In genomic region chr7:139993592-139993991, GRCh38 we compare ENCODE assay signal across 20 cellular contexts.
A peak's percentile ranks its signal among the peaks of the same experiment; 100 is the strongest.
DNase-seq lines count a peak whose midpoint lies in the region; ATAC-seq, FAIRE-seq and TF ChIP-seq lines count a peak whose summit lies in the region.
"Had no signal": no experiment of that assay in that cellular context is flagged by ENCODE, and none has a peak within 500 bp of the region (broad histone marks: within the 10 kb centered on the region; RNA-seq: fewer than 3 reads in every experiment).

No MANE protein-coding gene starts in this region.

- no peak for FAIRE-seq in HepG2 (lab: Jason Lieb, UNC)
- no peak for FAIRE-seq in H54 (lab: Jason Lieb, UNC)
- FAIRE-seq: A549, D721Med, G401.6, GM12891, GM19239 had no signal

- H4K5ac ChIP-seq in H9 (ENCODE audit: insufficient read length, low read depth, low read length) = no peak overlapping the region

- in situ Hi-C loops in HepG2 (cut with HindIII; ENCODE audit: extremely low pct_ligation_motif_present, low pct_unique_long_range_greater_than_20kb) = no loop called here

- H2BK5ac ChIP-seq in mesenchymal stem cell (ENCODE audit: low read depth, low read length, poor library complexity, severe bottlenecking) (no peak overlapping the region), H9 (ENCODE audit: insufficient read length, low read length) (no peak overlapping the region)

- no peaks in the 10 kb centered on the region for H3K79me1 ChIP-seq in mesenchymal stem cell (replicated peaks; ENCODE audit: low read length, poor library complexity, severe bottlenecking)
- no peaks in the 10 kb centered on the region for H3K79me1 ChIP-seq in H9 (ENCODE audit: insufficient read depth, low read depth, low read length, poor library complexity, severe bottlenecking)

- H3K27ac ChIP-seq in HepG2 (ENCODE audit: extremely low read length, insufficient read depth, low read length) (no peak overlapping the region), right lobe of liver (no peak overlapping the region), cingulate gyrus (ENCODE audit: low read depth, low read length) (peak overlapping the region; percentile 5), mesenchymal stem cell (ENCODE audit: low read length, poor library complexity, severe bottlenecking) (no peak overlapping the region), H9 (ENCODE audit: insufficient read length, low read depth, low read length) (no peak overlapping the region)
- H3K27ac ChIP-seq: 22Rv1, A549, C4-2B had no signal

- H3K4ac ChIP-seq in mesenchymal stem cell (ENCODE audit: low read depth in 1 of 2, low read length in 2 of 2) (peak overlapping the region in 1 of 2 experiments; percentile 3), H9 (ENCODE audit: low read depth, low read length) (no peak overlapping the region)

- no peak for ATAC-seq in HepG2
- ATAC-seq in right lobe of liver = no peak
- no peak for ATAC-seq in HG03439 (IDR thresholded peaks at IDR 0.05; ENCODE audit: unreplicated experiment)
- ATAC-seq: A549, HCT116 had no signal

- no peak overlapping the region for H4K8ac ChIP-seq in mesenchymal stem cell (ENCODE audit: low read length)
- H4K8ac ChIP-seq in H9 (replicated peaks; ENCODE audit: insufficient read length, low read depth, low read length) = no peak overlapping the region

- no peaks in the 10 kb centered on the region for H3K9me3 ChIP-seq in HepG2 (ENCODE audit: low read length)
- no peaks in the 10 kb centered on the region for H3K9me3 ChIP-seq in right lobe of liver
- no peaks in the 10 kb centered on the region for H3K9me3 ChIP-seq in mesenchymal stem cell (ENCODE audit: control insufficient read depth, low read length)
- no peaks in the 10 kb centered on the region for H3K9me3 ChIP-seq in H9 (ENCODE audit: control insufficient read depth, low read depth, low read length)
- H3K9me3 ChIP-seq: A549, Caco-2 had no signal

- TF ChIP-seq RAD21 in HepG2 (CRISPR knock-in tag; IDR thresholded peaks at IDR 0.05) = no peak

- H2AFZ ChIP-seq in HepG2 (ENCODE audit: low read length) (no peak overlapping the region), mesenchymal stem cell (ENCODE audit: low read depth, low read length) (no peak overlapping the region), H9 (ENCODE audit: low read length) (no peak overlapping the region)

- no peak overlapping the region for H3K56ac ChIP-seq in H9 (ENCODE audit: insufficient read length, low read depth, low read length)

- H3K4me2 ChIP-seq in HepG2 (ENCODE audit: low read depth, low read length) = no peak overlapping the region
- H3K4me2 ChIP-seq in mesenchymal stem cell (ENCODE audit: low read length, poor library complexity, severe bottlenecking) = no peak overlapping the region
- H3K4me2 ChIP-seq in H9 (ENCODE audit: insufficient read depth, insufficient read length, low read length) = no peak overlapping the region
- H3K4me2 ChIP-seq: A549 had no signal

- H3K27me3 Mint-ChIP-seq in H9 (ENCODE audit: low read depth) = peaks cover 3% of the 10 kb centered on the region; the same call in 1 of the 2 replicates
- H3K27me3 Mint-ChIP-seq: CD4-positive, alpha-beta T cell had no signal

- no peaks in the 10 kb centered on the region for H4K20me1 ChIP-seq in HepG2 (ENCODE audit: insufficient read depth, low read length)
- no peaks in the 10 kb centered on the region for H4K20me1 ChIP-seq in H9 (ENCODE audit: control insufficient read depth, insufficient read depth, insufficient read length)

- H2BK120ac ChIP-seq in mesenchymal stem cell (ENCODE audit: low read depth, low read length) (no peak overlapping the region), H9 (ENCODE audit: low read depth, low read length, poor library complexity, severe bottlenecking) (no peak overlapping the region)

- no TSS peak for BruUV-seq in HepG2 (replicated peaks; lab: Mats Ljungman, UMichigan)

- DNase-seq in HepG2 (ENCODE audit: low spot score) (no peak), right lobe of liver (no peak), mesenchymal stem cell (no peak), H54 (ENCODE audit: insufficient read length, low spot score) (no peak), mucosa of gallbladder (ENCODE audit: low spot score) (no peak), H9 (no peak)
- DNase-seq: AML-193; CD4-positive, alpha-beta T cell; HFFc6 had no signal

- TF ChIP-seq EP300 in HepG2 (IDR thresholded peaks at IDR 0.05; ENCODE audit: low read depth in 2 of 2, low read length in 2 of 2) (no peak), HepG2 (CRISPR knock-in tag; IDR thresholded peaks at IDR 0.05; ENCODE audit: borderline replicate concordance) (no peak)

- peak overlapping the region; percentile 26 to 80 for H2BK12ac ChIP-seq in mesenchymal stem cell (ENCODE audit: low read length in 2 of 2)
- H2BK12ac ChIP-seq in H9 (ENCODE audit: insufficient read length, low read depth, low read length) = no peak overlapping the region

- H3T11ph ChIP-seq in H9 (ENCODE audit: low read length) = no peak overlapping the region

- H3K14ac ChIP-seq in mesenchymal stem cell (ENCODE audit: low read length in 2 of 2) (no peak overlapping the region), H9 (ENCODE audit: insufficient read depth, low read length) (no peak overlapping the region)

- H3K9me3 Mint-ChIP-seq in H9 = no peaks in the 10 kb centered on the region
- H3K9me3 Mint-ChIP-seq: CD4-positive, alpha-beta T cell; HFFc6 had no signal

- peaks cover 10 to 13% of the 10 kb centered on the region in 2 experiments for H3K4me1 Mint-ChIP-seq in H9

- TF ChIP-seq CTCF in HepG2 (CRISPR knock-in tag; IDR thresholded peaks at IDR 0.05) (no peak), right lobe of liver (IDR thresholded peaks at IDR 0.05) (no peak), H9 (conservative IDR thresholded peaks at IDR 0.05) (no peak)

- peak overlapping the region; percentile 58 for H4K91ac ChIP-seq in mesenchymal stem cell (ENCODE audit: low read length)
- H4K91ac ChIP-seq in H9 (ENCODE audit: insufficient read length, low read depth, low read length) = no peak overlapping the region

- H3K4me3 Mint-ChIP-seq in H9 = no peak overlapping the region
- H3K4me3 Mint-ChIP-seq: CD4-positive, alpha-beta T cell; HFFc6 had no signal

- H3K18ac ChIP-seq in mesenchymal stem cell (ENCODE audit: low read depth in 1 of 2, low read length in 2 of 2) = peak overlapping the region; percentile 34 to 61
- H3K18ac ChIP-seq in H9 (ENCODE audit: insufficient read length, low read depth, low read length) = no peak overlapping the region

- intact Hi-C loops in HepG2 (cut with micrococcal nuclease; ENCODE audit: unreplicated experiment) = no loop called here
- intact Hi-C loops in right lobe of liver (cut with DNase I) = loop anchor here (10.0 kb wide), 3 partner anchors 209 to 379 kb away; no protein-coding TSS in a partner anchor

- no peaks in the 10 kb centered on the region for H3K36me3 ChIP-seq in HepG2 (replicated peaks in 1 of 2; ENCODE audit: control insufficient read depth in 1 of 2, insufficient read depth in 2 of 2, low read length in 2 of 2)
- H3K36me3 ChIP-seq in right lobe of liver = no peaks in the 10 kb centered on the region
- H3K36me3 ChIP-seq in mesenchymal stem cell (ENCODE audit: control insufficient read depth in 1 of 2, insufficient read depth in 2 of 2, low read depth in 1 of 2, low read length in 2 of 2) = no peaks in the 10 kb centered on the region

- no peaks in the 10 kb centered on the region for H3K36me3 Mint-ChIP-seq in H9 (ENCODE audit: insufficient read depth in 1 of 3, low read depth in 3 of 3)

- H3K79me2 ChIP-seq in HepG2 (ENCODE audit: insufficient read depth, low read length) = no peaks in the 10 kb centered on the region
- no peaks in the 10 kb centered on the region for H3K79me2 ChIP-seq in H9 (ENCODE audit: insufficient read depth, low read length)

- H3K4me1 ChIP-seq in HepG2 (ENCODE audit: insufficient read depth, low read length) (peaks cover 61% of the 10 kb centered on the region), right lobe of liver (no peaks in the 10 kb centered on the region), mesenchymal stem cell (ENCODE audit: control insufficient read depth, insufficient read depth, low read depth, low read length) (peaks cover 8% of the 10 kb centered on the region), H9 (ENCODE audit: insufficient read depth, low read length) (no peaks in the 10 kb centered on the region)
- H3K4me1 ChIP-seq: Caco-2 had no signal

- 49% methylated on average over 2 of the region's 2 CpGs for WGBS in HepG2 (ENCODE audit: low lambda C conversion rate)
- WGBS in right lobe of liver (ENCODE audit: insufficient coverage, low coverage, low lambda C conversion rate, missing lambda C conversion rate) = 88% methylated on average over 1 of the region's 2 CpGs
- WGBS in mesenchymal stem cell = 100% methylated on average over 2 of the region's 2 CpGs
- WGBS in H9 (ENCODE audit: extremely low coverage, insufficient read length, low lambda C conversion rate) = no CpG with 5 or more reads among the region's 2 CpGs

- no peak for TF ChIP-seq POLR2A in HepG2 (IDR thresholded peaks at IDR 0.05; ENCODE audit: insufficient read depth in 1 of 2, low read depth in 2 of 2, low read length in 2 of 2)
- TF ChIP-seq POLR2A in right lobe of liver (IDR thresholded peaks at IDR 0.05) = no peak
- TF ChIP-seq POLR2A in H54 (IDR thresholded peaks at IDR 0.05; ENCODE audit: low read depth, low read length) = no peak

- CTCF ChIA-PET in HepG2 (lab: Yijun Ruan, JAX; ENCODE audit: low intra/inter-chr PET ratio, low total read pairs) = no interaction called here

- no peak overlapping the region for H3K4me3 ChIP-seq in HepG2 (replicated peaks in 1 of 3; ENCODE audit: insufficient read depth in 1 of 3, low read depth in 2 of 3, low read length in 3 of 3)
- H3K4me3 ChIP-seq in right lobe of liver = no peak overlapping the region
- no peak overlapping the region for H3K4me3 ChIP-seq in mesenchymal stem cell (ENCODE audit: insufficient read depth in 1 of 2, low read depth in 1 of 2, low read length in 2 of 2)
- H3K4me3 ChIP-seq: A549 had no signal

- no peak overlapping the region for H3K23ac ChIP-seq in mesenchymal stem cell (ENCODE audit: low read length in 2 of 2)
- H3K23ac ChIP-seq in H9 (ENCODE audit: insufficient read length, low read depth, low read length) = no peak overlapping the region

- no peaks in the 10 kb centered on the region for H3K23me2 ChIP-seq in H9 (ENCODE audit: insufficient read length, low read depth, low read length, poor library complexity, severe bottlenecking)

- H3K27me3 ChIP-seq in HepG2 (ENCODE audit: control insufficient read depth in 1 of 2, insufficient read depth in 2 of 2, low read length in 2 of 2) (peaks cover 0 to 26% of the 10 kb centered on the region in 2 experiments; a peak in 3 of 5 replicates), right lobe of liver (no peaks in the 10 kb centered on the region), mesenchymal stem cell (ENCODE audit: control insufficient read depth in 1 of 2, insufficient read depth in 1 of 2, low read length in 2 of 2) (peaks cover 0 to 4% of the 10 kb centered on the region in 2 experiments), H9 (ENCODE audit: insufficient read depth, low read length) (no peaks in the 10 kb centered on the region; the same call in 1 of the 2 replicates)

- no peak overlapping the region for H3K27ac Mint-ChIP-seq in H9
- H3K27ac Mint-ChIP-seq: CD4-positive, alpha-beta T cell; HFFc6 had no signal

- no peak overlapping the region for H3K9ac ChIP-seq in HepG2 (ENCODE audit: insufficient read depth, low read depth, low read length)
- no peak overlapping the region for H3K9ac ChIP-seq in mesenchymal stem cell (ENCODE audit: low read length)
- no peak overlapping the region for H3K9ac ChIP-seq in H9 (ENCODE audit: extremely low read depth, insufficient read length, low read length)

- H2AK5ac ChIP-seq in mesenchymal stem cell (ENCODE audit: low read length, severe bottlenecking) (no peak overlapping the region), H9 (ENCODE audit: insufficient read length, low read length) (no peak overlapping the region)

- POLR2A ChIA-PET in HepG2 (lab: Yijun Ruan, JAX) = no interaction called here

- H2BK15ac ChIP-seq in mesenchymal stem cell (ENCODE audit: low read depth, poor library complexity, severe bottlenecking) = no peak overlapping the region
- no peak overlapping the region for H2BK15ac ChIP-seq in H9 (ENCODE audit: low read depth, low read length)

- H2BK20ac ChIP-seq in H9 (ENCODE audit: low read depth, low read length, poor library complexity, severe bottlenecking) = no peak overlapping the region
